13 cellular contexts compared by ENCODE assay signal in the genomic region with DNA sequence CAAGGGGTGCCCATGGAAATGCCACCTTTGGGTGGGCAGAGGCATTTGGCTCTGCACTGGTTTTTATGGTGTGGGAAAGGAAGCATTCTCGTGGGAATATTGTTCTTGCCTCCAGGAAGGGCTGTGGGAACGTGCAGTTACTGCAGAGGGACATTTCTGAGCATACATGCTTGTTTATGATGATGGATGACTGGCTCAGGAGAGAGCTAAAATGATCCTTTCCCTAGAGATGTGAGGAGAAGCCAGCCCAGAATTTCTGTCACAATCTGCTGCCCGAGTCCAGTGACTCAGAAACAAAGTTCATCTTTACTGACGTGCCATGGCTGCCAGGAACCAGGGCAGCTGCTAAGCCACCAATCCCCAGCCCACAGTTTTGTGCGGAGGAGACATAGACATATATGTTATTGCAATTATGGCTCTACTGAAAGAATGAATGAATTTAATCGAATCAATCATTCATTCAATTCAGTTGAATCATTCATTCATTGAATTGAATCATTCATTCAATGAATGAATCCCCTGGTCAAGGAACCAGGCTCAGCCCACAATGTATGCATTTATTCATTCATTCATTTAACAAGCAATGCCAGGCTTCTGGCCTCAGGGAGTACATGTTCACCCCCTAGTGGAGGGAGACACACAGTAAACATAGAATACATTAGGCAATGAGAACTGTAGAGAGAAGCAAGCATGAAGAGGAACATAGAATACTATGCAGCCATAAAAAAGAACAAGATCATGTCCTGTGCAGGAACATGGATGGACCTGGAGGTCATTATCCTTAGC.
DNase-seq lines count a peak whose midpoint lies in the region; ATAC-seq and TF ChIP-seq lines count a peak whose summit lies in the region.
"Had no signal": no experiment of that assay in that cellular context is flagged by ENCODE, and none has a peak within 500 bp of the region (broad histone marks: within the 10 kb centered on the region; RNA-seq: fewer than 3 reads in every experiment).

No MANE protein-coding gene starts in this region.

- H2BK20ac ChIP-seq in IMR-90 (ENCODE audit: low read depth, low read length) = no peak overlapping the region

- in situ Hi-C loops in IMR-90 (cut with MboI; ENCODE audit: low sequenced_read_pairs) = no loop called here

- intact Hi-C loops in IMR-90 (cut with micrococcal nuclease) (no loop called here), CD14-positive monocyte (cut with micrococcal nuclease) (no loop called here)

- CTCF ChIA-PET in IMR-90 (lab: Yijun Ruan, JAX) (no interaction called here), HEK293T (lab: Yijun Ruan, JAX) (no interaction called here)

- peaks cover 33% of the 10 kb centered on the region for H3K4me1 Mint-ChIP-seq in nephron progenitor cell
- no peaks in the 10 kb centered on the region for H3K4me1 Mint-ChIP-seq in stimulated activated naive CD8-positive, alpha-beta T cell treated with anti-CD3 and anti-CD28 coated beads, Interleukin-15, amount 100 ng/mL, for 72 hours
- no peaks in the 10 kb centered on the region for H3K4me1 Mint-ChIP-seq in CD14-positive monocyte
- H3K4me1 Mint-ChIP-seq: naive thymus-derived CD8-positive, alpha-beta T cell had no signal

- no peak overlapping the region for H4K91ac ChIP-seq in IMR-90 (ENCODE audit: insufficient read depth, low read depth, low read length)

- H3K4me3 Mint-ChIP-seq in nephron progenitor cell = no peak overlapping the region
- no peak overlapping the region for H3K4me3 Mint-ChIP-seq in stimulated activated naive CD8-positive, alpha-beta T cell treated with anti-CD3 and anti-CD28 coated beads, Interleukin-15, amount 100 ng/mL, for 72 hours
- no peak overlapping the region for H3K4me3 Mint-ChIP-seq in CD14-positive monocyte
- H3K4me3 Mint-ChIP-seq: activated naive CD8-positive, alpha-beta T cell; naive thymus-derived CD8-positive, alpha-beta T cell; T-helper 2 cell treated with Interferon-gamma antibody and Interleukin-4, amounts not matched to agents 5 μg/mL and 100 μg/mL, for 36 hours had no signal

- no peak overlapping the region for H2AK5ac ChIP-seq in IMR-90 (ENCODE audit: low read depth, low read length)

- 38% methylated on average over 4 of the region's 6 CpGs; no CpG with 5 or more reads in 1 of the 2 experiments for WGBS in IMR-90 (ENCODE audit: extremely low coverage in 2 of 2, insufficient read length in 1 of 2), 2 experiments

- H3K9me3 Mint-ChIP-seq in nephron progenitor cell (peaks cover 12% of the 10 kb centered on the region), CD14-positive monocyte (peaks cover 2 to 24% (median 7%) of the 10 kb centered on the region in 7 donors)
- H3K9me3 Mint-ChIP-seq in stimulated activated naive CD8-positive, alpha-beta T cell treated with anti-CD3 and anti-CD28 coated beads, Interleukin-15, amount 100 ng/mL, for 72 hours = peaks cover 0 to 40% of the 10 kb centered on the region in 2 donors

- H2AK9ac ChIP-seq in IMR-90 (replicated peaks; ENCODE audit: low read depth, low read length, poor library complexity) = no peak overlapping the region

- no peak overlapping the region for H3K4me3 ChIP-seq in IMR-90 (ENCODE audit: insufficient read depth, low read depth, low read length)
- H3K4me3 ChIP-seq in choroid plexus epithelial cell (ENCODE audit: low read depth, low read length) = no peak overlapping the region

- no peak for TF ChIP-seq POLR2A in IMR-90 (IDR thresholded peaks at IDR 0.05; ENCODE audit: low read depth, low read length)

- H3K9me1 ChIP-seq in IMR-90 (ENCODE audit: insufficient read depth, low read length) = 0 out of 2 replicates have a peak, but pooled peaks cover 3% of the 10 kb centered on the region

- POLR2A ChIA-PET in IMR-90 (lab: Charles Lee; ENCODE audit: unreplicated experiment) = no interaction called here
- POLR2A ChIA-PET in HEK293T (lab: Yijun Ruan, JAX) = no interaction called here

- H3K56ac ChIP-seq in IMR-90 (ENCODE audit: extremely low read depth, insufficient read depth, low read length) = no peak overlapping the region

- H4K8ac ChIP-seq in IMR-90 (ENCODE audit: low read depth in 2 of 2, low read length in 2 of 2) = no peak overlapping the region

- H4K5ac ChIP-seq in IMR-90 (ENCODE audit: low read depth, low read length) = no peak overlapping the region

- H3K9me3 ChIP-seq in IMR-90 (ENCODE audit: control insufficient read depth, insufficient read depth, low read length) = no peaks in the 10 kb centered on the region

- no peaks in the 10 kb centered on the region for H3K79me1 ChIP-seq in IMR-90 (ENCODE audit: low read depth in 1 of 2, low read length in 2 of 2)

- H3K27me3 ChIP-seq in IMR-90 (ENCODE audit: control insufficient read depth, insufficient read depth, low read length) = no peaks in the 10 kb centered on the region

- no peak overlapping the region for H2BK15ac ChIP-seq in IMR-90 (ENCODE audit: low read depth, low read length)

- 0 out of 2 replicates have a peak, but pooled peaks cover 3% of the 10 kb centered on the region for H3K4me1 ChIP-seq in IMR-90 (ENCODE audit: control insufficient read depth, insufficient read depth, low read length)

- no peaks in the 10 kb centered on the region for H3K36me3 ChIP-seq in IMR-90 (ENCODE audit: control insufficient read depth, insufficient read depth, low read length)

- no peak overlapping the region for H3K4me2 ChIP-seq in IMR-90 (ENCODE audit: low read depth, low read length)

- TF ChIP-seq CTCF in IMR-90 (conservative IDR thresholded peaks at IDR 0.05; ENCODE audit: low read depth, low read length) (0 out of 2 replicates have a peak, but pooled peaks have one; percentile 15), choroid plexus epithelial cell (conservative IDR thresholded peaks at IDR 0.05; ENCODE audit: low read depth, low read length) (peak; percentile 52), nephron progenitor cell (IDR thresholded peaks at IDR 0.05) (no peak), CD14-positive monocyte (IDR thresholded peaks at IDR 0.05) (no peak)

- no peak overlapping the region for H3K23ac ChIP-seq in IMR-90 (ENCODE audit: low read depth, low read length)

- H2BK5ac ChIP-seq in IMR-90 (ENCODE audit: low read depth, low read length, poor library complexity, severe bottlenecking) = no peak overlapping the region

- no peaks in the 10 kb centered on the region; the same call in 1 of the 2 replicates for H4K20me1 ChIP-seq in IMR-90 (ENCODE audit: insufficient read depth, low read length)

- no peak overlapping the region for H3K9ac ChIP-seq in IMR-90 (ENCODE audit: low read depth, low read length)

- H3K36me3 Mint-ChIP-seq in nephron progenitor cell (ENCODE audit: low read depth) = no peaks in the 10 kb centered on the region
- no peaks in the 10 kb centered on the region for H3K36me3 Mint-ChIP-seq in CD14-positive monocyte
- H3K36me3 Mint-ChIP-seq: activated naive CD8-positive, alpha-beta T cell had no signal

- H3K18ac ChIP-seq in IMR-90 (ENCODE audit: low read depth, low read length) = no peak overlapping the region

- no peak overlapping the region for H2BK120ac ChIP-seq in IMR-90 (ENCODE audit: low read depth, low read length)

- BruUV-seq in IMR-90 (replicated peaks; lab: Mats Ljungman, UMichigan) = no TSS peak

- H3K27me3 Mint-ChIP-seq in nephron progenitor cell (ENCODE audit: low read depth, poor library complexity) (peaks cover 10% of the 10 kb centered on the region), CD14-positive monocyte (ENCODE audit: low read depth in 3 of 3) (peaks cover 0 to 2% (median 1%) of the 10 kb centered on the region in 3 donors)
- H3K27me3 Mint-ChIP-seq in stimulated activated naive CD8-positive, alpha-beta T cell treated with anti-CD3 and anti-CD28 coated beads, Interleukin-15, amount 100 ng/mL, for 72 hours = no peaks in the 10 kb centered on the region
- H3K27me3 Mint-ChIP-seq: activated naive CD8-positive, alpha-beta T cell had no signal

- H2AFZ ChIP-seq in IMR-90 (replicated peaks; ENCODE audit: low read length, poor library complexity) = no peak overlapping the region

- peak; percentile 29 for TF ChIP-seq RAD21 in IMR-90 (IDR thresholded peaks at IDR 0.05; ENCODE audit: low read length)

- ATAC-seq in IMR-90 (ENCODE audit: low read depth) = no peak
- no peak for ATAC-seq in stimulated activated naive CD8-positive, alpha-beta T cell treated with anti-CD3 and anti-CD28 coated beads, Interleukin-15, amount 100 ng/mL, for 72 hours
- ATAC-seq: naive thymus-derived CD8-positive, alpha-beta T cell had no signal

- H3K4ac ChIP-seq in IMR-90 (ENCODE audit: low read depth, low read length) = no peak overlapping the region

- dilution Hi-C loops in IMR-90 (cut with HindIII; ENCODE audit: low sequenced_read_pairs, unreplicated experiment) = no loop called here

- H3K14ac ChIP-seq in IMR-90 (replicated peaks; ENCODE audit: low read depth, low read length) = 0 out of 2 replicates have a peak overlapping the region, but pooled peaks have one; percentile 30

- DNase-seq in EH (ENCODE audit: low read depth) = peak; percentile 80
- DNase-seq in IMR-90 = peak; percentile 33
- DNase-seq in choroid plexus epithelial cell (ENCODE audit: low read depth) = peak; percentile 39
- no peak for DNase-seq in nephron progenitor cell
- DNase-seq in A172 (ENCODE audit: low spot score) = no peak
- no peak for DNase-seq in stimulated activated naive CD8-positive, alpha-beta T cell treated with anti-CD3 and anti-CD28 coated beads, Interleukin-15, amount 100 ng/mL, for 72 hours
- no peak for DNase-seq in CD14-positive monocyte (ENCODE audit: low spot score)
- no peak for DNase-seq in HEK293T (ENCODE audit: extremely low spot score)
- DNase-seq: Calu3; naive thymus-derived CD8-positive, alpha-beta T cell; NCI-H146 had no signal

- peak overlapping the region; percentile 40 for H3K27ac Mint-ChIP-seq in nephron progenitor cell
- H3K27ac Mint-ChIP-seq in stimulated activated naive CD8-positive, alpha-beta T cell treated with anti-CD3 and anti-CD28 coated beads, Interleukin-15, amount 100 ng/mL, for 72 hours = no peak overlapping the region
- H3K27ac Mint-ChIP-seq in CD14-positive monocyte = no peak overlapping the region
- H3K27ac Mint-ChIP-seq: activated naive CD8-positive, alpha-beta T cell; naive thymus-derived CD8-positive, alpha-beta T cell; T-helper 2 cell treated with Interferon-gamma antibody and Interleukin-4, amounts not matched to agents 5 μg/mL and 100 μg/mL, for 36 hours had no signal

- no peak overlapping the region for H3K27ac ChIP-seq in IMR-90 (ENCODE audit: insufficient read depth, low read length)

TF ChIP-seq in IMR-90, 13 proteins besides CTCF, POLR2A, EP300 and RAD21 (continues in another document):
- TF ChIP-seq FOS (IDR thresholded peaks at IDR 0.05; ENCODE audit: low read depth, low read length) (no peak), BHLHE40 (IDR thresholded peaks at IDR 0.05; ENCODE audit: low read depth, low read length) (no peak), MAFK (IDR thresholded peaks at IDR 0.05; ENCODE audit: low read depth, low read length) (no peak)

TF ChIP-seq in HEK293T, 16 proteins besides CTCF, POLR2A, EP300 and RAD21:
- TF ChIP-seq ZNF384 (IDR thresholded peaks at IDR 0.05) = no peak
- TF ChIP-seq CTBP1 (IDR thresholded peaks at IDR 0.05; ENCODE audit: borderline replicate concordance) = no peak
- no peak for TF ChIP-seq SUZ12 (IDR thresholded peaks at IDR 0.05)
TF ChIP-seq in HEK293T: peak in this region for 0.

Comparison
In these comparisons a context has a peak if more than half of its experiments do, and no peak if none do; other contexts are left out.
1. DNase-seq: peak in EH (single experiment), IMR-90 (single experiment) and choroid plexus epithelial cell (single experiment); none in nephron progenitor cell (single experiment), A172 (single experiment), stimulated activated naive CD8-positive, alpha-beta T cell treated with anti-CD3 and anti-CD28 coated beads, Interleukin-15, amount 100 ng/mL, for 72 hours (0 of 2), CD14-positive monocyte (single experiment) and HEK293T (single experiment).
2. CTCF ChIP-seq: peak in IMR-90 (single experiment) and choroid plexus epithelial cell (single experiment); none in nephron progenitor cell (single experiment) and CD14-positive monocyte (single experiment).